Comparison of ENCODE assay signal across 8 cellular contexts in the genomic region with DNA sequence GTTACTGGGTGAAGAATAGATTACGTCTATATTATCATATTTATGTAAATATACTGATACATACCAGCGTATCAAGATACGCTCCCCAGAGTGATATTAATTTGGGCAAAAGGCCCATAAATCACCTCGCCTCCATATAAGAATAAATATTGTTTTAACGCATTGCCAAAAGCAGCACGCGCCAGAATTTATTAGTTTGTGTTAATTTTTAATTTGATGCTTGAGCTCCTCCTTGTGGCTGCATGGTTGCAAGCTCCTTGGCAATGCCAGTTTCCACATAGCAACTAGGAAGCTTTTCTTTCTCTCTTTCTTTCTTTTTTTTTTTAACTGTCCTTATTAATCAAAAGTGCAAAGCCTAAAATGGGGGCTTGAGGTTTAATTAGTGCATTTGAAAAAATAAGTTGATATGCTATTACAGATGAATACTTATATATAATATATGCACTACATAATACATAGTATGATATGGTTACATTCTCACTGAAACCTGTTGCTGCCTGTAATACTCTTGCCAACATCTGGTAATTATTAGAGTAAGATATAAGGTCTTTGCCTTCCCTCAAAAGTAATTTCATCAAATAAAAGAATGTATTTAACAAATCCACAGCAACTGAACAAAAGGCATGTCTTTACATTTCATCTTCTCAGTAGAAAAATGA.
DNase-seq lines count a peak whose midpoint lies in the region; ATAC-seq and TF ChIP-seq lines count a peak whose summit lies in the region.

No MANE protein-coding gene starts in this region.

- H3K4me1 ChIP-seq in thoracic aorta (ENCODE audit: control insufficient read depth in 1 of 2, low read depth in 2 of 2) = peaks cover 0 to 7% of the 10 kb centered on the region in 2 donors

- no peaks in the 10 kb centered on the region for H3K36me3 ChIP-seq in thoracic aorta

- ATAC-seq in GM21717 (IDR thresholded peaks at IDR 0.05; ENCODE audit: unreplicated experiment) (peak; percentile 37), thoracic aorta (ENCODE audit: insufficient number of reproducible peaks, low FRiP score, low read depth) (no peak), HG03457 (IDR thresholded peaks at IDR 0.05; ENCODE audit: unreplicated experiment) (no peak)

- peak; percentile 50 for TF ChIP-seq CTCF in thoracic aorta (IDR thresholded peaks at IDR 0.05)

- no peak overlapping the region for H3K27ac ChIP-seq in thoracic aorta

- H3K4me3 ChIP-seq in thoracic aorta = peak overlapping the region; percentile 48

- no peaks in the 10 kb centered on the region for H3K9me3 ChIP-seq in thoracic aorta

- no peaks in the 10 kb centered on the region for H3K27me3 ChIP-seq in thoracic aorta (replicated peaks; ENCODE audit: insufficient read depth)

- peak; percentile 58 to 61 for DNase-seq in NCI-H2081 (lab: John Stamatoyannopoulos, UW)
- DNase-seq in NCI-H2081 treated with DMSO at 0.1 percent for 48 hours (lab: John Stamatoyannopoulos, UW) = no peak
- DNase-seq in NCI-H1105 treated with DMSO at 0.1 percent for 48 hours (lab: John Stamatoyannopoulos, UW) = peak; percentile 37
- DNase-seq in astrocyte of the hippocampus (ENCODE audit: low read depth, low spot score) = peak; percentile 62
- DNase-seq in inferior parietal cortex (ENCODE audit: extremely low spot score) = peak; percentile 73
- DNase-seq in thoracic aorta (ENCODE audit: low spot score) = no peak

Comparison
In these comparisons a context has a peak if more than half of its experiments do, and no peak if none do; other contexts are left out.
1. DNase-seq: peak in NCI-H2081 (2 of 2), NCI-H1105 treated with DMSO at 0.1 percent for 48 hours (single experiment), astrocyte of the hippocampus (single experiment) and inferior parietal cortex (single experiment); none in NCI-H2081 treated with DMSO at 0.1 percent for 48 hours (single experiment) and thoracic aorta (single experiment).